Comparison of ENCODE assay signal across 17 cellular contexts in the genomic region with DNA sequence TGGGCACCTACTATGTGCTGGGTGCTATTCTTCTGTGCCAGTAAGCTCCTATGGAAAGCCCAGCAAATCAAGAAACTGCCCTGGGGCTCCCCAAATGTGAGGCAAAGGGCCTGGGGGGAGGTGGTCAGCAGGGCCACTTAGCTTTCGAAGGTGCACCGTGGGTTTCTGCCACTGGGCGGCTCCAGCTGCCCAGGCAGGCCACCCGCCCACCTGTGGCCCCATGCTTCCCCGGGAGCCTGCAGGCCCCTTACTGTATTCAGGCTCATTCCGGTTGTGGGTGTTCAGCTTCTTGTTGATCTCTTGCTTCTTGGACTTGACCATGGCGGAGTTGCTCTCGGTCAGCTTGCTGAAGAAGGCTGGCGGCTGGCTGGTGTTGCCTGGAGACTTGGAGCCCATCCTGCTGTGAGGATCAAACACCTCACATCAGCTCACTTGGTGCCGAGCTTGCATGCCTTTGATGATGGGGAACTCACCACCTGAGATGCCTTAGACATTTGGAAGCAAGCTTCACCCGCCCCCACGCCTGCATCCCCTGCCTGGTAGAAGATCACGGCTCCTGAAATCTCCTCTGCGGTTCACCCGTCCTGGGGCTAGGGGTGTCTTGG. TPM values are rescaled to one million over a fixed set of nuclear protein-coding genes. Genes with fewer than 3 reads are reported as not detected.
A peak's percentile ranks its signal among the peaks of the same experiment; 100 is the strongest.
DNase-seq lines count a peak whose midpoint lies in the region; ATAC-seq, FAIRE-seq and TF ChIP-seq lines count a peak whose summit lies in the region.
"Had no signal": no experiment of that assay in that cellular context is flagged by ENCODE, and none has a peak within 500 bp of the region (broad histone marks: within the 10 kb centered on the region; RNA-seq: fewer than 3 reads in every experiment).

No MANE protein-coding gene starts in this region.

- TF ChIP-seq EP300 in K562 (IDR thresholded peaks at IDR 0.05; ENCODE audit: low read length): no peak

- WGBS in K562 (ENCODE audit: insufficient coverage, low coverage, missing lambda C conversion rate): 93% methylated on average over 15 of the region's 15 CpGs

- H3K9me3 ChIP-seq in K562 (replicated peaks; ENCODE audit: control insufficient read depth, insufficient read depth, low read depth, low read length): no peaks in the 10 kb centered on the region
- H3K9me3 ChIP-seq in lower lobe of right lung: no peaks in the 10 kb centered on the region

- H3K27ac ChIP-seq in K562 (ENCODE audit: extremely low read depth, low read depth, low read length) (no peak overlapping the region), lower lobe of right lung (no peak overlapping the region)
- H3K27ac ChIP-seq: parathyroid adenoma had no signal

- H2AFZ ChIP-seq in K562 (ENCODE audit: low read depth, low read length): no peak overlapping the region
- H2AFZ ChIP-seq: parathyroid adenoma had no signal

- H3K9me3 Mint-ChIP-seq in CD14-positive monocyte: peaks cover 0 to 4% (median 0%) of the 10 kb centered on the region in 7 donors
- H3K9me3 Mint-ChIP-seq: activated CD4-positive, alpha-beta memory T cell treated with anti-CD3 and anti-CD28 coated beads for 36 hours; T-helper 1 cell treated with Interleukin-12 subunit alpha and Interleukin-12 subunit beta and Interleukin-4 antibody, amounts not matched to agents 30 μg/mL and 1 μg/mL, for 36 hours had no signal

- H3K4me1 ChIP-seq in K562 (replicated peaks in 1 of 2; ENCODE audit: control insufficient read depth in 2 of 2, insufficient read depth in 2 of 2, low read length in 2 of 2): peaks cover 0 to 17% of the 10 kb centered on the region in 2 experiments; a peak in 2 of 5 replicates
- H3K4me1 ChIP-seq in lower lobe of right lung: no peaks in the 10 kb centered on the region
- H3K4me1 ChIP-seq: parathyroid adenoma had no signal

- no TSS peak for BruUV-seq in K562 (replicated peaks; lab: Mats Ljungman, UMichigan)

- POLR2A ChIA-PET in K562 (lab: Yijun Ruan, JAX): interaction anchor here (0.6 kb wide), 3 partner anchors 16 to 279 kb away, joined by 3 to 4 read pairs (median 3); no protein-coding TSS in a partner anchor

- H3K4me3 ChIP-seq in K562 (no peak overlapping the region), lower lobe of right lung (no peak overlapping the region)

- no peak for TF ChIP-seq POLR2A in K562 (conservative IDR thresholded peaks at IDR 0.05)

- H3K27me3 ChIP-seq in K562 (ENCODE audit: control insufficient read depth in 2 of 2, insufficient read depth in 2 of 2, low read length in 2 of 2) (no peaks in the 10 kb centered on the region), lower lobe of right lung (ENCODE audit: low read depth) (no peaks in the 10 kb centered on the region)

- ATAC-seq in K562 (peak; percentile 76), lower lobe of right lung (no peak)
- ATAC-seq: left lobe of liver; stimulated activated naive CD8-positive, alpha-beta T cell treated with anti-CD3 and anti-CD28 coated beads, Interleukin-15, Interleukin-2, amounts not matched to agents 100 U/mL and 50 U/mL, for 24 hours had no signal

- H3K79me2 ChIP-seq in K562 (ENCODE audit: control insufficient read depth, insufficient read depth, low read length): no peaks in the 10 kb centered on the region
- H3K79me2 ChIP-seq: parathyroid adenoma had no signal

- H3K9ac ChIP-seq in K562 (ENCODE audit: insufficient read depth in 1 of 2, low read depth in 2 of 2, low read length in 2 of 2): no peak overlapping the region
- H3K9ac ChIP-seq: parathyroid adenoma had no signal

- H3K27ac Mint-ChIP-seq in CD14-positive monocyte: peak overlapping the region in 1 of 7 donors; percentile 28
- H3K27ac Mint-ChIP-seq: activated CD4-positive, alpha-beta memory T cell treated with anti-CD3 and anti-CD28 coated beads for 36 hours; T-helper 1 cell treated with Interleukin-12 subunit alpha and Interleukin-12 subunit beta and Interleukin-4 antibody, amounts not matched to agents 30 μg/mL and 1 μg/mL, for 36 hours had no signal

- no peaks in the 10 kb centered on the region for H3K27me3 Mint-ChIP-seq in CD14-positive monocyte (ENCODE audit: low read depth in 3 of 3)
- H3K27me3 Mint-ChIP-seq: activated CD4-positive, alpha-beta memory T cell treated with anti-CD3 and anti-CD28 coated beads for 36 hours had no signal

- H3K9me1 ChIP-seq in K562 (ENCODE audit: control insufficient read depth, insufficient read depth, low read length): no peaks in the 10 kb centered on the region

- peaks cover 66 to 100% of the 10 kb centered on the region in 2 donors for H3K36me3 Mint-ChIP-seq in CD14-positive monocyte

- TF ChIP-seq CTCF in K562 (IDR thresholded peaks at IDR 0.05 in 2 of 3, conservative IDR thresholded peaks at IDR 0.05 in 1 of 3; ENCODE audit: insufficient read depth in 2 of 3, low read depth in 1 of 3, low read length in 3 of 3) (peak; percentile 8 to 35 (median 32); a peak in 2 of 6 replicates), lower lobe of right lung (IDR thresholded peaks at IDR 0.05) (peak; percentile 21), CD14-positive monocyte (IDR thresholded peaks at IDR 0.05) (no peak)

- H3K4me3 Mint-ChIP-seq in CD14-positive monocyte: no peak overlapping the region
- H3K4me3 Mint-ChIP-seq: activated CD4-positive, alpha-beta memory T cell treated with anti-CD3 and anti-CD28 coated beads for 36 hours; T-helper 1 cell treated with Interleukin-12 subunit alpha and Interleukin-12 subunit beta and Interleukin-4 antibody, amounts not matched to agents 30 μg/mL and 1 μg/mL, for 36 hours had no signal

- no peak overlapping the region for H3K4me2 ChIP-seq in K562 (ENCODE audit: insufficient read depth, low read length)

- intact Hi-C loops in K562 (cut with micrococcal nuclease) (no loop called here), lower lobe of right lung (cut with DNase I) (no loop called here), CD14-positive monocyte (cut with micrococcal nuclease) (no loop called here)

- peak in 1 of 2 experiments; percentile 46; a peak in 2 of 4 replicates for TF ChIP-seq RAD21 in K562 (CRISPR knock-in tag; conservative IDR thresholded peaks at IDR 0.05 in 1 of 2, IDR thresholded peaks at IDR 0.05 in 1 of 2)

- no peaks in the 10 kb centered on the region for H3K4me1 Mint-ChIP-seq in CD14-positive monocyte

- H4K20me1 ChIP-seq in K562 (replicated peaks; ENCODE audit: control insufficient read depth, insufficient read depth, low read length): no peaks in the 10 kb centered on the region

- DNase-seq in COLO668 (lab: John Stamatoyannopoulos, UW; ENCODE audit: unreplicated experiment) (peak; percentile 18), HT-29 (ENCODE audit: low spot score) (peak; percentile 25), K562 (ENCODE audit: extremely low read depth in 1 of 4, low spot score in 3 of 4) (peak; percentile 20 to 56 (median 46)), lower lobe of right lung (no peak), NCI-H1694 treated with DMSO at 0.1 percent for 48 hours (lab: John Stamatoyannopoulos, UW) (no peak), DMS 273 (lab: John Stamatoyannopoulos, UW; ENCODE audit: unreplicated experiment) (no peak), CD14-positive monocyte (ENCODE audit: low spot score) (no peak), NCI-H510A treated with DMSO at 0.1 percent for 48 hours (lab: John Stamatoyannopoulos, UW) (no peak)
- DNase-seq: activated CD4-positive, alpha-beta memory T cell treated with anti-CD3 and anti-CD28 coated beads for 36 hours; activated naive CD4-positive, alpha-beta T cell; NCI-H1092 treated with DMSO at 0.1 percent for 48 hours; stimulated activated CD4-positive, alpha-beta T cell treated with anti-CD3 and anti-CD28 coated beads, Interleukin-2, amount 100 ng/mL, for 24 hours; stimulated activated naive CD8-positive, alpha-beta T cell treated with anti-CD3 and anti-CD28 coated beads, Interleukin-15, Interleukin-2, amounts not matched to agents 100 U/mL and 50 U/mL, for 24 hours had no signal

- in situ Hi-C loops in K562 (cut with MboI): loop anchor here (10.0 kb wide), 1 partner anchor 433 kb away; no protein-coding TSS in a partner anchor

- no peak for FAIRE-seq in K562 (lab: Jason Lieb, UNC)
- FAIRE-seq: frontal cortex had no signal

- CTCF ChIA-PET in K562 (lab: Yijun Ruan, JAX; ENCODE audit: low intra/inter-chr PET ratio): interaction anchor here (1.1 to 1.5 kb wide), 2 partner anchors 349 to 440 kb away, joined by 4 to 5 read pairs; no protein-coding TSS in a partner anchor

- peaks cover 64% of the 10 kb centered on the region; the same call in 2 of the 3 replicates for H3K36me3 ChIP-seq in K562 (ENCODE audit: control insufficient read depth, insufficient read depth, low read length)
- H3K36me3 ChIP-seq in lower lobe of right lung: peaks cover 96% of the 10 kb centered on the region

TF ChIP-seq in K562, 482 proteins besides CTCF, POLR2A, EP300 and RAD21 (continues in another document):
- no peak for TF ChIP-seq RCOR1 (IDR thresholded peaks at IDR 0.05; ENCODE audit: borderline replicate concordance in 1 of 2, low read depth in 2 of 2, low read length in 2 of 2)
- no peak for TF ChIP-seq TEAD4 (IDR thresholded peaks at IDR 0.05; ENCODE audit: low read length)
- TF ChIP-seq TEAD4 (CRISPR knock-in tag; IDR thresholded peaks at IDR 0.05; ENCODE audit: borderline replicate concordance): no peak
- peak; percentile 39; the same call in 1 of the 2 replicates for TF ChIP-seq STAG1 (CRISPR knock-in tag; IDR thresholded peaks at IDR 0.05; ENCODE audit: borderline replicate concordance)

RNA-seq across cellular contexts. Expression of a gene that starts 37.3 kb away (rescaled TPM):
- not detected in 2 replicates for total RNA-seq in HT-29 (2014; rRNA removed; shearing (Covaris generic))
- not detected in 2 replicates for total RNA-seq in K562 (2011; cell fraction: chromatin; rRNA removed; ENCODE audit: low replicate concordance)
- not detected in 2 replicates for total RNA-seq in K562 (2011; cell fraction: nucleolus; rRNA removed)
- total RNA-seq in K562 (2011; cell fraction: nucleoplasm; rRNA removed): not detected in 2 replicates
- total RNA-seq in K562 (2014; rRNA removed) (not detected in 2 replicates), K562 (2014; rRNA removed; fragmentation: Illumina TruSeq; extraction: Trizol) (not detected in 2 replicates), K562 (2015; rRNA removed; fragmentation: Illumina TruSeq; extraction: Trizol) (not detected in 2 replicates), K562 (2021) (not detected in 2 replicates), lower lobe of right lung (0.50 TPM)
- polyA plus RNA-seq in K562 (2011; rRNA removed) (not detected in 2 replicates), K562 (2014; fragmentation: Illumina TruSeq; extraction: Trizol) (not detected in 2 replicates), K562 (2014; fragmentation: Nextera tagmentation; extraction: Ambion mirVana) (not detected), K562 (2014; rRNA removed) (not detected in 2 replicates), CD14-positive monocyte (not detected)
- not detected in 2 replicates for polyA plus RNA-seq in K562 (2011; cell fraction: cytosol; rRNA removed)
- polyA plus RNA-seq in K562 (2011; cell fraction: nucleus; rRNA removed): not detected in 2 replicates
- not detected in 2 replicates for polyA plus RNA-seq in K562 (2012)
- polyA minus RNA-seq in K562 (2011; rRNA and poly(A)+ RNA removed): not detected in 2 replicates
- polyA minus RNA-seq in K562 (2011; cell fraction: cytosol; rRNA and poly(A)+ RNA removed): not detected in 2 replicates
- polyA minus RNA-seq in K562 (2011; cell fraction: nucleus; rRNA and poly(A)+ RNA removed): not detected in 2 replicates
- total RNA-seq: activated CD4-positive, alpha-beta memory T cell treated with anti-CD3 and anti-CD28 coated beads for 36 hours; left lobe of liver had no signal

Comparison
In these comparisons a context has a peak if more than half of its experiments do, and no peak if none do; other contexts are left out.
1. DNase-seq: peak in COLO668 (single experiment), HT-29 (single experiment) and K562 (4 of 4); none in lower lobe of right lung (single experiment), NCI-H1694 treated with DMSO at 0.1 percent for 48 hours (single experiment), DMS 273 (single experiment), CD14-positive monocyte (single experiment) and NCI-H510A treated with DMSO at 0.1 percent for 48 hours (single experiment).